Comparison of ENCODE assay signal across 7 cellular contexts in the genomic region with DNA sequence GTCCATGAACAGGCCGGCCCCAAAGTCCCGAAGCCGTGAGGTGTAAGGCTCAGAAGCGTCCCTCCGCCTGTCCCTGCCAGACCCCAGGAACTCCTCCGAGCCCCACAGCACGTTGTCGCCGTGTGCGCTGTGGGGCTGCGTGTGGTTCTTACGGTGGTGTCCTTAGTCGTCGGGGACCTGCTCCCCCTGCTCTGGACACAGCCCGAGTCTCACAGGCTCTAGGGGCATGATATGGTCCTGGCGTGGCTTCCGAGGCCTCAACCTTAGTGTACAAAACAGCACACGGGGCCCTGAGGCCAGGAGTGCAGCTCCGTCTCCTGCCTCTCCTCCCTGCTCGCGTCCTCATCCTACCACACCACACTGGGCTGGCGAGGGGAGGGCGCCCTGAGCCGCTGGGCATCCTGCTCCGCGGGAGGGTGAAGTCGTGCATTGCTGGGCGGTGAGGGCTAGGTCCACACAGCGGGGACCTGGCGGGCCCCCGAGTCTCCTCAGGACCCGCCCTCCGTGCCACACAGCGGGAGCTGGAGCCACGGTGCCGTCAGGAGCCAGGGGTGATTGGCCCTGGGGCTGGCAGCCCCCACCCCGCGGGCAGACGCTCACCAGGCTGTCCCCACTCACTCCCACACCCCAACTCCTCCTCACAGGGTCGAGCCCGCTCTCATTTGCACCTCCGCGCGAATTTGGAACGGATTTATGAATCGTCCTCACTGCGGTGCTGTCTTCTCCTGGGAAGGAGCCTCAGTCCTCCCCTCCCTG. TPM values are rescaled to one million over a fixed set of nuclear protein-coding genes. Genes with fewer than 3 reads are reported as not detected.
A peak's percentile ranks its signal among the peaks of the same experiment; 100 is the strongest.
DNase-seq lines count a peak whose midpoint lies in the region; ATAC-seq and TF ChIP-seq lines count a peak whose summit lies in the region.

No MANE protein-coding gene starts in this region.

- no peak for TF ChIP-seq POLR2A in gastrocnemius medialis (IDR thresholded peaks at IDR 0.05)

- peak overlapping the region; percentile 76 for H3K4me3 ChIP-seq in GM23248
- peak overlapping the region; percentile 85 for H3K4me3 ChIP-seq in fibroblast of pulmonary artery (replicated peaks; ENCODE audit: low read depth, low read length)
- H3K4me3 ChIP-seq in gastrocnemius medialis: peak overlapping the region; percentile 53 to 76 (median 66)

- no peaks in the 10 kb centered on the region for H3K36me3 ChIP-seq in GM23248 (ENCODE audit: low read depth)
- no peaks in the 10 kb centered on the region for H3K36me3 ChIP-seq in gastrocnemius medialis

- peak overlapping the region; percentile 60 for H3K4me2 ChIP-seq in GM23248 (ENCODE audit: unreplicated experiment)

- peak overlapping the region; percentile 78 for H3K9ac ChIP-seq in GM23248

- peaks cover 14% of the 10 kb centered on the region; the same call in 1 of the 2 replicates for H3K4me1 ChIP-seq in GM23248 (ENCODE audit: insufficient read depth)
- H3K4me1 ChIP-seq in gastrocnemius medialis: peaks cover 35% of the 10 kb centered on the region in 2 donors

- peaks cover 35% of the 10 kb centered on the region for H3K79me2 ChIP-seq in GM23248 (ENCODE audit: insufficient read depth)

- intact Hi-C loops in gastrocnemius medialis (cut with DNase I; ENCODE audit: low total_unique reads): loop anchor here (10.0 kb wide), 2 partner anchors 526 to 604 kb away; a partner anchor contains a TSS

- TF ChIP-seq CTCF in RWPE1 (conservative IDR thresholded peaks at IDR 0.05; ENCODE audit: low read depth): no peak
- no peak for TF ChIP-seq CTCF in fibroblast of pulmonary artery (IDR thresholded peaks at IDR 0.05; ENCODE audit: low read length, missing control alignments)
- no peak for TF ChIP-seq CTCF in gastrocnemius medialis (IDR thresholded peaks at IDR 0.05 in 4 of 5, conservative IDR thresholded peaks at IDR 0.05 in 1 of 5)

- no peaks in the 10 kb centered on the region for H3K9me3 ChIP-seq in GM23248 (ENCODE audit: low read depth)
- H3K9me3 ChIP-seq in gastrocnemius medialis: no peaks in the 10 kb centered on the region

- in situ Hi-C loops in GM23248 (cut with MboI) (no loop called here), gastrocnemius medialis (cut with MboI; ENCODE audit: low sequenced_read_pairs in 4 of 4) (no loop called here)

- H3K27ac ChIP-seq in GM23248: no peak overlapping the region
- peak overlapping the region; percentile 98 for H3K27ac ChIP-seq in RWPE1
- H3K27ac ChIP-seq in gastrocnemius medialis: peak overlapping the region in 1 of 4 donors; percentile 55
- H3K27ac ChIP-seq in caudate nucleus (ENCODE audit: low read depth, low read length): no peak overlapping the region

- 26 to 29% methylated on average over 37 to 43 of the region's 47 CpGs for WGBS in GM23248 (ENCODE audit: low coverage in 1 of 2, low lambda C conversion rate in 2 of 2, missing lambda C conversion rate in 2 of 2), 2 experiments

- POLR2A ChIA-PET in RWPE1 (lab: Yijun Ruan, JAX; ENCODE audit: low non-redundant PET): no interaction called here

- no peak for ATAC-seq in gastrocnemius medialis

- no peaks in the 10 kb centered on the region for H3K27me3 ChIP-seq in GM23248 (replicated peaks; ENCODE audit: insufficient read depth)
- peaks cover 0 to 3% (median 0%) of the 10 kb centered on the region in 3 donors for H3K27me3 ChIP-seq in gastrocnemius medialis

- CTCF ChIA-PET in RWPE1 (lab: Yijun Ruan, JAX): interaction anchor here (0.6 to 0.9 kb wide), 3 partner anchors 14 to 31 kb away, joined by 3 to 5 read pairs (median 3); no protein-coding TSS in a partner anchor

- no peaks in the 10 kb centered on the region for H4K20me1 ChIP-seq in GM23248 (ENCODE audit: insufficient read depth)

- 0 out of 2 replicates have a peak, but pooled peaks cover 8% of the 10 kb centered on the region for H3F3A ChIP-seq in GM23248 (ENCODE audit: insufficient read depth)

- peak overlapping the region; percentile 73 for H2AFZ ChIP-seq in GM23248

- H3K9me2 ChIP-seq in GM23248 (ENCODE audit: insufficient read depth): no peaks in the 10 kb centered on the region

- DNase-seq in GM23248 (peak; percentile 49), RWPE1 (ENCODE audit: low spot score) (peak; percentile 25), fibroblast of pulmonary artery (ENCODE audit: low read depth) (no peak), gastrocnemius medialis (no peak), SIG-M5 treated with dmso at 0.1 percent for 504 hours (lab: John Stamatoyannopoulos, UW; ENCODE audit: unreplicated experiment) (no peak), hepatic stellate cell (ENCODE audit: low spot score) (no peak), caudate nucleus (lab: John Stamatoyannopoulos, UW) (no peak)

RNA-seq across cellular contexts. Expression of a gene that starts 1.1 kb away (rescaled TPM):
- total RNA-seq in GM23248 (2014; rRNA removed; shearing (Covaris generic)): 17.7 and 19.8 TPM in 2 replicates
- 5.0 and 6.4 TPM in 2 replicates for polyA plus RNA-seq in GM23248 (2016; fragmentation: Nextera tagmentation; extraction: Ambion mirVana)
- 10 to 100 TPM; 37.1 to 65.5 (median 51.9) TPM for total RNA-seq in gastrocnemius medialis

RNA-seq across cellular contexts. Expression of a gene that starts 8.4 kb away (rescaled TPM):
- total RNA-seq in GM23248 (2014; rRNA removed; shearing (Covaris generic)): 229 and 279 TPM in 2 replicates
- polyA plus RNA-seq in GM23248 (2016; fragmentation: Nextera tagmentation; extraction: Ambion mirVana): 181 and 197 TPM in 2 replicates
- total RNA-seq in gastrocnemius medialis: 10 to 100 TPM in 3 of 4 donors, 1 to 10 TPM in 1; 5.6 to 16.8 (median 11.6) TPM

RNA-seq across cellular contexts. Expression of a gene that starts 10.7 kb away (rescaled TPM):
- total RNA-seq in GM23248 (2014; rRNA removed; shearing (Covaris generic)): 13.1 and 14.5 TPM in 2 replicates
- 9.3 and 11.4 TPM in 2 replicates for polyA plus RNA-seq in GM23248 (2016; fragmentation: Nextera tagmentation; extraction: Ambion mirVana)
- 10 to 100 TPM in 1 of 4 donors, 1 to 10 TPM in 3; 7.2 to 11.4 (median 8.3) TPM for total RNA-seq in gastrocnemius medialis

RNA-seq across cellular contexts. Expression of a gene that starts 17.5 kb away (rescaled TPM):
- total RNA-seq in GM23248 (2014; rRNA removed; shearing (Covaris generic)): 34.7 and 36.9 TPM in 2 replicates
- polyA plus RNA-seq in GM23248 (2016; fragmentation: Nextera tagmentation; extraction: Ambion mirVana): 25.6 and 27.6 TPM in 2 replicates
- total RNA-seq in gastrocnemius medialis: 10 to 100 TPM; 22.6 to 44.8 (median 37.1) TPM

RNA-seq across cellular contexts. Expression of a gene that starts 18.4 kb away (rescaled TPM):
- total RNA-seq in GM23248 (2014; rRNA removed; shearing (Covaris generic)): not detected in 2 replicates
- polyA plus RNA-seq in GM23248 (2016; fragmentation: Nextera tagmentation; extraction: Ambion mirVana): 0.14 TPM in 1 of 2 replicates, not detected in the other
- 10 to 100 TPM in 2 of 4 donors, 1 to 10 TPM in 2; 2.9 to 24.9 (median 13.3) TPM for total RNA-seq in gastrocnemius medialis

Comparison
In these comparisons a context has a peak if more than half of its experiments do, and no peak if none do; other contexts are left out.
1. DNase-seq: peak in GM23248 (single experiment) and RWPE1 (single experiment); none in fibroblast of pulmonary artery (single experiment), gastrocnemius medialis (0 of 2), SIG-M5 treated with dmso at 0.1 percent for 504 hours (single experiment), hepatic stellate cell (single experiment) and caudate nucleus (0 of 61).
2. RNA of a gene that starts 8.4 kb away (total RNA-seq): 229 to 279 TPM in GM23248; 5.6 to 16.8 TPM in gastrocnemius medialis; every median in the first group is over 10 times any median in the second.
3. Peak in every context shown above with its lines, with median percentiles within 50 percentile points of each other: H3K4me3 ChIP-seq.